Comparison of ENCODE assay signal across 8 cellular contexts in genomic region chr6:142369266-142369665, GRCh38.
"Had no signal": no experiment of that assay in that cellular context is flagged by ENCODE, and none has a peak within 500 bp of the region (broad histone marks: within the 10 kb centered on the region; RNA-seq: fewer than 3 reads in every experiment).

No MANE protein-coding gene starts in this region.

- FAIRE-seq: H1, H54, HTR-8/SVneo, K562 had no signal

- H2AFZ ChIP-seq: GM23248 had no signal

- H3K27ac ChIP-seq: GM23248 had no signal

- H3K9ac ChIP-seq: GM23248 had no signal

- DNase-seq: GM23248, H9, HCEC 1CT, KG1 had no signal

- ATAC-seq: K562 had no signal

- H3K4me3 ChIP-seq: GM23248, K562 had no signal
